ENCODE assay signal across 26 cellular contexts in the genomic region with DNA sequence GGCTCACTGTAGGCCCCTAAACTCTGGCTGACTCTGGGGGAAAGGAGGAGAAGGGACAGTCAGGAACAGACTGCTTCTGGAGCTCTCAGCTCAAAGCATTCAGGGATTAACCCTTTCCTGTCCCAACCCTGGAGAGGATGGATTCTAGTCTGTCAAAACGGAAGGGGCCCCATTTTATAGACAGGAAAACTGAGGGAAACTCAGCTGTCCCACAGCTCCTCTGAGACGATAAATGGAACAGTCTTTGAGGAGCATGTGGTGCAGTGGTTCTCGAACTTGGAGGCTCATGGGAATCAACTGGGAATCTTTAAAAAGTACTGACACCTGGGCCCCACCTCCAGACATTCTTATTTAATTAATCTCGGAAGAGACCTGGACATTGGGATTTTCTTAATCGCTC. TPM values are rescaled to one million over a fixed set of nuclear protein-coding genes. Genes with fewer than 3 reads are reported as not detected.
"Had no signal": no experiment of that assay in that cellular context is flagged by ENCODE, and none has a peak within 500 bp of the region (broad histone marks: within the 10 kb centered on the region; RNA-seq: fewer than 3 reads in every experiment).

No MANE protein-coding gene starts in this region.

- H3K36me3 ChIP-seq: heart right ventricle, left ventricle myocardium inferior, lower lobe of right lung, neutrophil, spleen, stomach, thoracic aorta, transverse colon had no signal

- H3K4me3 ChIP-seq: heart right ventricle, left ventricle myocardium inferior, lower lobe of right lung, psoas muscle, spleen, stomach, thoracic aorta, transverse colon had no signal

- H3K27ac ChIP-seq: heart right ventricle, left ventricle myocardium inferior, lower lobe of right lung, neutrophil, psoas muscle, spleen, stomach, thoracic aorta, transverse colon had no signal

- H3K27ac Mint-ChIP-seq: memory B cell; natural killer cell treated with Interleukin-12 subunit alpha and Interleukin-12 subunit beta and Interleukin-15 and Interleukin-18, amount 100 ng/mL, for 72 hours had no signal

- H3K4me3 Mint-ChIP-seq: memory B cell; natural killer cell treated with Interleukin-12 subunit alpha and Interleukin-12 subunit beta and Interleukin-15 and Interleukin-18, amount 100 ng/mL, for 72 hours had no signal

- DNase-seq: effector memory CD4-positive, alpha-beta T cell; heart right ventricle; hypothalamus; kidney; left cardiac atrium; left ventricle myocardium inferior; lower lobe of right lung; midbrain; psoas muscle; retina; spleen; stimulated activated CD4-positive, alpha-beta T cell treated with anti-CD3 and anti-CD28 coated beads, Interleukin-2, amount 100 ng/mL, for 24 hours; stimulated activated naive CD4-positive, alpha-beta T cell; stomach; substantia nigra; transverse colon had no signal

- ATAC-seq: esophagus mucosa; heart right ventricle; left cardiac atrium; lower lobe of right lung; natural killer cell treated with Interleukin-12 subunit alpha and Interleukin-12 subunit beta and Interleukin-15 and Interleukin-18, amount 100 ng/mL, for 72 hours; psoas muscle; sciatic nerve had no signal

- H3K36me3 Mint-ChIP-seq: memory B cell; natural killer cell treated with Interleukin-12 subunit alpha and Interleukin-12 subunit beta and Interleukin-15 and Interleukin-18, amount 100 ng/mL, for 72 hours had no signal

- H3K4me1 Mint-ChIP-seq: memory B cell had no signal

- H3K9me3 Mint-ChIP-seq: memory B cell had no signal

- H3K9me3 ChIP-seq: left ventricle myocardium inferior, lower lobe of right lung, neutrophil, psoas muscle, thoracic aorta, transverse colon had no signal

- H3K4me1 ChIP-seq: heart right ventricle, left ventricle myocardium inferior, lower lobe of right lung, psoas muscle, spleen, transverse colon had no signal

RNA-seq across cellular contexts. Expression of a gene that starts 23.7 kb away (rescaled TPM):
- total RNA-seq: esophagus mucosa; fibroblast of lung; glomerular endothelial cell; lower lobe of right lung; natural killer cell treated with Interleukin-12 subunit alpha and Interleukin-12 subunit beta and Interleukin-15 and Interleukin-18, amount 100 ng/mL, for 72 hours; osteoblast; spleen; ureter had no signal
- polyA plus RNA-seq: fibroblast of lung had no signal
